Comparison of ENCODE assay signal across 18 cellular contexts in genomic region chr16:79318137-79318899, GRCh38.
"Had no signal": no experiment of that assay in that cellular context is flagged by ENCODE, and none has a peak within 500 bp of the region (broad histone marks: within the 10 kb centered on the region; RNA-seq: fewer than 3 reads in every experiment).

No MANE protein-coding gene starts in this region.

- H3K4me3 Mint-ChIP-seq: activated T-cell treated with anti-CD3 and anti-CD28 coated beads, Interleukin-2, amount 50 U/mL, for 4 hours; nephron progenitor cell; stimulated activated naive CD8-positive, alpha-beta T cell treated with anti-CD3 and anti-CD28 coated beads, Interleukin-15, Interleukin-2, amounts not matched to agents 100 ng/mL and 50 ng/mL, for 24 hours had no signal

- DNase-seq: activated CD4-positive, alpha-beta T cell treated with anti-CD3 and anti-CD28 coated beads, Interleukin-2, amount 50 U/mL, for 48 hours; activated CD4-positive, CD25-positive, alpha-beta regulatory T cell treated with anti-CD3 and anti-CD28 coated beads, Interleukin-2, amount 50 U/mL, for 72 hours; activated T-cell treated with anti-CD3 and anti-CD28 coated beads, Interleukin-2, amount 50 U/mL, for 4 hours; cerebellar nuclear complex; effector CD8-positive, alpha-beta T cell; foreskin fibroblast; left colon; lower lobe of right lung; nephron progenitor cell; occipital lobe; SW 1271; trophoblast cell had no signal

- H3K27ac ChIP-seq: ascending aorta, breast epithelium, lower lobe of right lung, suprapubic skin had no signal

- H3K27me3 ChIP-seq: ascending aorta, breast epithelium had no signal

- H3K4me3 ChIP-seq: ascending aorta, breast epithelium, lower lobe of right lung, suprapubic skin had no signal

- H3K27ac Mint-ChIP-seq: nephron progenitor cell; progenitor cell of endocrine pancreas; stimulated activated naive CD8-positive, alpha-beta T cell treated with anti-CD3 and anti-CD28 coated beads, Interleukin-15, Interleukin-2, amounts not matched to agents 100 ng/mL and 50 ng/mL, for 24 hours had no signal

- ATAC-seq: activated T-cell treated with anti-CD3 and anti-CD28 coated beads, Interleukin-2, amount 50 U/mL, for 4 hours; left colon; lower lobe of right lung; sciatic nerve had no signal

- H3K9me3 Mint-ChIP-seq: activated T-cell treated with anti-CD3 and anti-CD28 coated beads, Interleukin-2, amount 50 U/mL, for 4 hours; nephron progenitor cell; stimulated activated naive CD8-positive, alpha-beta T cell treated with anti-CD3 and anti-CD28 coated beads, Interleukin-15, Interleukin-2, amounts not matched to agents 100 ng/mL and 50 ng/mL, for 24 hours had no signal

- H3K9me3 ChIP-seq: ascending aorta, breast epithelium, lower lobe of right lung, suprapubic skin had no signal

- H3K4me1 ChIP-seq: ascending aorta, breast epithelium, lower lobe of right lung had no signal
